ENCODE assay signal across 8 cellular contexts in the genomic region with DNA sequence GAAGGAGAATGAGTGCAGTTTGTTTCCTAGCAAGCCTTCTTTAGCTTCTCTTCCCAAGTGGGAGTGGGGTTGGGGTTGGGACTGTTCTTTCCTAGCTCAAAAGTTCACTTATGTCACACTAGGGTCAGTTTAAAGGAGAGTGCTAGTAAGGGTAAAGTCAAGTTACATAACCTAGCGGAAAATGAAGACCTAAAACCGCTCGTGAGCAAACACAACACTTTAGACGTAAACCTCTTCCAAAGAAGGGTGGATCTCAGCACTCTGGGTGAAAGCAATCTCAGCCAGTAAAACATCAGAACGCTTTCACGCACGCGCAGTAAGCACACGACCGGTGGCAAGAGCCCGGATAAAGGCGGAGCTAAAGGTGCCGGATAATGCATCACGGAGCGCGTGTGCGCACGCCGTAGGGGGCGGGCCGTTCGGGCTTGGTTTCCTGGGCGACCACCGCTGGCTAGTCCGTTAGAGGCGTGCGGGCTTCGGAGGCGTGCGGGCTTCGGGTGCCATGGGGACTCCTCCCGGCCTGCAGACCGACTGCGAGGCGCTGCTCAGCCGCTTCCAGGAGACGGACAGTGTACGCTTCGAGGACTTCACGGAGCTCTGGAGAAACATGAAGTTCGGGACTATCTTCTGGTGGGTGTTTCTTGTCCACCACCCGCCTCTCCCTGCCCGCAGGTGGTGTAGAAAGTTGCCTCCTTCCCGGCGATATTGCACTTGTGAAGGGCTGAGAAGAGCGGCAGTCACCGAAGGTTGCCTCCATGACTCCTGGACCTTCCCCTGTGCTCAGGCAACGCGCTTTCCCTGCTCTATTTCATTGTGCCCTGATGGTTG. TPM values are rescaled to one million over a fixed set of nuclear protein-coding genes. Genes with fewer than 3 reads are reported as not detected.
DNase-seq lines count a peak whose midpoint lies in the region; ATAC-seq and TF ChIP-seq lines count a peak whose summit lies in the region.

A gene with protein sequence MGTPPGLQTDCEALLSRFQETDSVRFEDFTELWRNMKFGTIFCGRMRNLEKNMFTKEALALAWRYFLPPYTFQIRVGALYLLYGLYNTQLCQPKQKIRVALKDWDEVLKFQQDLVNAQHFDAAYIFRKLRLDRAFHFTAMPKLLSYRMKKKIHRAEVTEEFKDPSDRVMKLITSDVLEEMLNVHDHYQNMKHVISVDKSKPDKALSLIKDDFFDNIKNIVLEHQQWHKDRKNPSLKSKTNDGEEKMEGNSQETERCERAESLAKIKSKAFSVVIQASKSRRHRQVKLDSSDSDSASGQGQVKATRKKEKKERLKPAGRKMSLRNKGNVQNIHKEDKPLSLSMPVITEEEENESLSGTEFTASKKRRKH (plus strand): TSS at position 462 of the 828 bp plus-strand sequence. CDS start 41 bp downstream, at position 503.

- H3K27me3 Mint-ChIP-seq in T-helper 2 cell treated with Interferon-gamma antibody and Interleukin-4, amounts not matched to agents 5 μg/mL and 100 μg/mL, for 36 hours (ENCODE audit: low read depth): no peaks in the 10 kb centered on the region

- H3K27ac ChIP-seq in ascending aorta (peak within 1 kb of the TSS; percentile 79 to 82), right atrium auricular region (peak within 1 kb of the TSS; percentile 92 to 96), prostate gland (peak within 1 kb of the TSS; percentile 86 to 90), urinary bladder (ENCODE audit: low read depth) (peak within 1 kb of the TSS; percentile 88)

- WGBS in prostate gland: under 1% methylated on average over 49 of the region's 49 CpGs
- WGBS in urinary bladder: under 1% methylated on average over 49 of the region's 49 CpGs

- TF ChIP-seq POLR2A in GM18505 (IDR thresholded peaks at IDR 0.05; ENCODE audit: borderline replicate concordance, extremely low read depth, insufficient read depth, insufficient read length): peak; percentile 87
- TF ChIP-seq POLR2A in prostate gland (IDR thresholded peaks at IDR 0.05): peak; percentile 99

- H3K9me3 Mint-ChIP-seq in T-helper 2 cell treated with Interferon-gamma antibody and Interleukin-4, amounts not matched to agents 5 μg/mL and 100 μg/mL, for 36 hours: no peaks in the 10 kb centered on the region

- intact Hi-C loops in ascending aorta (cut with DNase I) (loop anchor here (1.0 to 10.0 kb wide), 3 partner anchors 11 to 487 kb away; no protein-coding TSS in a partner anchor), prostate gland (cut with DNase I) (no loop called here)

- peak within 1 kb of the TSS; percentile 99 for H3K4me3 Mint-ChIP-seq in T-helper 2 cell treated with Interferon-gamma antibody and Interleukin-4, amounts not matched to agents 5 μg/mL and 100 μg/mL, for 36 hours

- no peaks in the 10 kb centered on the region for H3K36me3 ChIP-seq in ascending aorta
- no peaks in the 10 kb centered on the region for H3K36me3 ChIP-seq in right atrium auricular region
- no peaks in the 10 kb centered on the region for H3K36me3 ChIP-seq in prostate gland
- H3K36me3 ChIP-seq in urinary bladder (ENCODE audit: insufficient read depth): no peaks in the 10 kb centered on the region

- DNase-seq in NCI-H187 treated with DMSO at 0.1 percent for 48 hours (lab: John Stamatoyannopoulos, UW): peak; percentile 89
- DNase-seq in T-helper 2 cell treated with Interferon-gamma antibody and Interleukin-4, amounts not matched to agents 5 μg/mL and 100 μg/mL, for 36 hours (ENCODE audit: low spot score): peak; percentile 98
- DNase-seq in ascending aorta (ENCODE audit: low spot score in 2 of 2): peak; percentile 86 to 98
- DNase-seq in right atrium auricular region (ENCODE audit: low spot score): peak; percentile 98
- peak; percentile 98 for DNase-seq in prostate gland (ENCODE audit: low spot score)

- H3K4me1 Mint-ChIP-seq in T-helper 2 cell treated with Interferon-gamma antibody and Interleukin-4, amounts not matched to agents 5 μg/mL and 100 μg/mL, for 36 hours (ENCODE audit: low read depth): peaks cover 42% of the 10 kb centered on the region

- TF ChIP-seq CTCF in ascending aorta (IDR thresholded peaks at IDR 0.05) (no peak), right atrium auricular region (IDR thresholded peaks at IDR 0.05) (no peak), prostate gland (IDR thresholded peaks at IDR 0.05) (no peak)

- H3K4me3 ChIP-seq in ascending aorta: peak within 1 kb of the TSS; percentile 86 to 91
- H3K4me3 ChIP-seq in right atrium auricular region: peak within 1 kb of the TSS; percentile 73 to 83
- H3K4me3 ChIP-seq in prostate gland: peak within 1 kb of the TSS; percentile 49 to 66
- peak within 1 kb of the TSS; percentile 65 for H3K4me3 ChIP-seq in urinary bladder (ENCODE audit: low read depth, low read length)

- ATAC-seq in GM18505 (IDR thresholded peaks at IDR 0.05; ENCODE audit: unreplicated experiment) (peak; percentile 99), HG02970 (IDR thresholded peaks at IDR 0.05; ENCODE audit: low FRiP score, unreplicated experiment) (peak; percentile 99)

- H3K27ac Mint-ChIP-seq in T-helper 2 cell treated with Interferon-gamma antibody and Interleukin-4, amounts not matched to agents 5 μg/mL and 100 μg/mL, for 36 hours: peak within 1 kb of the TSS; percentile 97

- H3K4me1 ChIP-seq in ascending aorta (peaks cover 0 to 16% of the 10 kb centered on the region in 2 donors), right atrium auricular region (peaks cover 0 to 33% of the 10 kb centered on the region in 2 donors), prostate gland (replicated peaks) (peaks cover 5% of the 10 kb centered on the region), urinary bladder (ENCODE audit: insufficient read depth) (no peaks in the 10 kb centered on the region)

- H3K9me3 ChIP-seq in ascending aorta (no peaks in the 10 kb centered on the region), right atrium auricular region (no peaks in the 10 kb centered on the region), prostate gland (no peaks in the 10 kb centered on the region)

- H3K27me3 ChIP-seq in ascending aorta: no peaks in the 10 kb centered on the region
- no peaks in the 10 kb centered on the region for H3K27me3 ChIP-seq in right atrium auricular region
- no peaks in the 10 kb centered on the region for H3K27me3 ChIP-seq in prostate gland (replicated peaks; ENCODE audit: insufficient read depth)

- H3K36me3 Mint-ChIP-seq in T-helper 2 cell treated with Interferon-gamma antibody and Interleukin-4, amounts not matched to agents 5 μg/mL and 100 μg/mL, for 36 hours (ENCODE audit: low read depth): peaks cover 17% of the 10 kb centered on the region

RNA-seq across cellular contexts. Expression of the gene that starts here (rescaled TPM):
- total RNA-seq in ascending aorta (2.7 TPM), right atrium auricular region (1 to 10 TPM; 6.2 to 9.5 TPM), prostate gland (10 to 100 TPM; 10.2 to 10.7 TPM), urinary bladder (12.5 TPM)
- polyA plus RNA-seq in urinary bladder: 7.0 TPM

Comparison
In these comparisons a context has a peak if more than half of its experiments do, and no peak if none do; other contexts are left out.
1. Peak in every context shown above with its lines: DNase-seq, ATAC-seq, H3K4me3 ChIP-seq and H3K27ac ChIP-seq.